8 cellular contexts compared by ENCODE assay signal in the genomic region with DNA sequence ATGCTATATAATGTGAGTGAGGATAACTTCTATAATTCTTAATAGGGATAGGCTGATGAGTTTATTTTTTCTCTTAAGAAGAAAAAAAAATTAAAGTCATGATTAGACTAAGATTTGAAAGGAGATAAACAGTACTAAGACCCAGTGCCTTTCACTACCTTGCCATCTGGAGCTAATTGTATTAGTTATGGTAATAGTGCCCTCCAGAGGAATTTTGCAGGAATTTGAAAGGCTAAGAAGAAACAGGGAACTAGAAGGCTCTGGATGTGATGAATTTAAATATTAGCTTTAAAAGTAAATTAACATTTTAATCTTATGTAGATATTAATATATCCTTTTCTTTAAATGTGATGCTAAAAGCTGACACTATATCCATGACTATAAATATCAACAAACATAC. TPM values are rescaled to one million over a fixed set of nuclear protein-coding genes. Genes with fewer than 3 reads are reported as not detected.
DNase-seq lines count a peak whose midpoint lies in the region; ATAC-seq, FAIRE-seq and TF ChIP-seq lines count a peak whose summit lies in the region.

No MANE protein-coding gene starts in this region.

- peaks cover 14% of the 10 kb centered on the region for H3K4me1 Mint-ChIP-seq in WTC11
- no peaks in the 10 kb centered on the region for H3K4me1 Mint-ChIP-seq in CD4-positive, alpha-beta T cell (ENCODE audit: low read depth)

- no peaks in the 10 kb centered on the region for H3K27me3 Mint-ChIP-seq in WTC11 (ENCODE audit: low read depth)
- no peaks in the 10 kb centered on the region for H3K27me3 Mint-ChIP-seq in CD4-positive, alpha-beta T cell

- TF ChIP-seq CTCF in WTC11 (IDR thresholded peaks at IDR 0.05): no peak; the same call in 1 of the 2 replicates
- no peak for TF ChIP-seq CTCF in CD4-positive, alpha-beta T cell (IDR thresholded peaks at IDR 0.05)

- POLR2A ChIA-PET in WTC11 (lab: Charles Lee): no interaction called here
- POLR2A ChIA-PET in CD4-positive, alpha-beta T cell (lab: Charles Lee): no interaction called here

- FAIRE-seq in GM12891 (lab: Jason Lieb, UNC): no peak

- intact Hi-C loops in CD4-positive, alpha-beta T cell (cut with DNase I, micrococcal nuclease): no loop called here

- H3K4me3 Mint-ChIP-seq in WTC11: no peak overlapping the region
- no peak overlapping the region for H3K4me3 Mint-ChIP-seq in CD4-positive, alpha-beta T cell

- no peaks in the 10 kb centered on the region for H3K9me3 ChIP-seq in CD4-positive, alpha-beta T cell (ENCODE audit: control insufficient read depth, low read length)

- H3K36me3 Mint-ChIP-seq in WTC11: no peaks in the 10 kb centered on the region
- no peaks in the 10 kb centered on the region for H3K36me3 Mint-ChIP-seq in CD4-positive, alpha-beta T cell (ENCODE audit: low read depth)

- CTCF ChIA-PET in WTC11 (lab: Charles Lee): interaction anchor here (0.5 to 1.4 kb wide), 6 partner anchors 22 to 789 kb away, joined by 3 to 16 read pairs (median 4); no protein-coding TSS in a partner anchor
- CTCF ChIA-PET in CD4-positive, alpha-beta T cell (lab: Charles Lee): no interaction called here

- ATAC-seq in WTC11 (peak; percentile 82), HG02884 (IDR thresholded peaks at IDR 0.05; ENCODE audit: unreplicated experiment) (no peak)
- ATAC-seq in CD4-positive, alpha-beta T cell (ENCODE audit: poor library complexity): no peak

- H3K27me3 ChIP-seq in CD4-positive, alpha-beta T cell (ENCODE audit: control insufficient read depth, insufficient read depth, low read length): no peaks in the 10 kb centered on the region

- no peak for TF ChIP-seq POLR2A in GM12891 (IDR thresholded peaks at IDR 0.05; ENCODE audit: low read depth, low read length)

- in situ Hi-C loops in G401 (cut with HindIII; ENCODE audit: low sequenced_read_pairs): no loop called here

- no peak overlapping the region for H3K27ac ChIP-seq in CD4-positive, alpha-beta T cell (ENCODE audit: low read depth, low read length)

- no peak overlapping the region for H3K27ac Mint-ChIP-seq in WTC11
- H3K27ac Mint-ChIP-seq in CD4-positive, alpha-beta T cell: no peak overlapping the region

- DNase-seq in G401 (ENCODE audit: low spot score) (peak; percentile 13), NCI-H1048 (lab: John Stamatoyannopoulos, UW) (peak; percentile 12), WTC11 (ENCODE audit: low spot score) (no peak), kidney glomerular epithelial cell (lab: John Stamatoyannopoulos, UW) (peak; percentile 69), HK-2 (ENCODE audit: unreplicated experiment) (no peak), GM12891 (ENCODE audit: insufficient read length, low spot score) (no peak)
- no peak for DNase-seq in CD4-positive, alpha-beta T cell

- no peaks in the 10 kb centered on the region for H3K9me3 Mint-ChIP-seq in WTC11
- H3K9me3 Mint-ChIP-seq in CD4-positive, alpha-beta T cell: no peaks in the 10 kb centered on the region

TF ChIP-seq in WTC11, 78 proteins besides CTCF, POLR2A, EP300 and RAD21 (continues in another document):
- TF ChIP-seq, protein P1, sequence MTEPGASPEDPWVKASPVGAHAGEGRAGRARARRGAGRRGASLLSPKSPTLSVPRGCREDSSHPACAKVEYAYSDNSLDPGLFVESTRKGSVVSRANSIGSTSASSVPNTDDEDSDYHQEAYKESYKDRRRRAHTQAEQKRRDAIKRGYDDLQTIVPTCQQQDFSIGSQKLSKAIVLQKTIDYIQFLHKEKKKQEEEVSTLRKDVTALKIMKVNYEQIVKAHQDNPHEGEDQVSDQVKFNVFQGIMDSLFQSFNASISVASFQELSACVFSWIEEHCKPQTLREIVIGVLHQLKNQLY (CRISPR knock-in tag; IDR thresholded peaks at IDR 0.05): no peak
- TF ChIP-seq SP1 (CRISPR knock-in tag; conservative IDR thresholded peaks at IDR 0.05) (no peak), FOXK1 (CRISPR knock-in tag; IDR thresholded peaks at IDR 0.05) (no peak), KAT7 (CRISPR knock-in tag; IDR thresholded peaks at IDR 0.05; ENCODE audit: borderline replicate concordance) (no peak), TEAD1 (CRISPR knock-in tag; IDR thresholded peaks at IDR 0.05) (no peak), ESRRA (CRISPR knock-in tag; IDR thresholded peaks at IDR 0.05; ENCODE audit: borderline replicate concordance) (no peak), NFE2L1 (CRISPR knock-in tag; IDR thresholded peaks at IDR 0.05) (no peak)
- TF ChIP-seq, protein P2, sequence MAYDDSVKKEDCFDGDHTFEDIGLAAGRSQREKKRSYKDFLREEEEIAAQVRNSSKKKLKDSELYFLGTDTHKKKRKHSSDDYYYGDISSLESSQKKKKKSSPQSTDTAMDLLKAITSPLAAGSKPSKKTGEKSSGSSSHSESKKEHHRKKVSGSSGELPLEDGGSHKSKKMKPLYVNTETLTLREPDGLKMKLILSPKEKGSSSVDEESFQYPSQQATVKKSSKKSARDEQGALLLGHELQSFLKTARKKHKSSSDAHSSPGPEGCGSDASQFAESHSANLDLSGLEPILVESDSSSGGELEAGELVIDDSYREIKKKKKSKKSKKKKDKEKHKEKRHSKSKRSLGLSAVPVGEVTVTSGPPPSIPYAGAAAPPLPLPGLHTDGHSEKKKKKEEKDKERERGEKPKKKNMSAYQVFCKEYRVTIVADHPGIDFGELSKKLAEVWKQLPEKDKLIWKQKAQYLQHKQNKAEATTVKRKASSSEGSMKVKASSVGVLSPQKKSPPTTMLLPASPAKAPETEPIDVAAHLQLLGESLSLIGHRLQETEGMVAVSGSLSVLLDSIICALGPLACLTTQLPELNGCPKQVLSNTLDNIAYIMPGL (CRISPR knock-in tag; IDR thresholded peaks at IDR 0.05): no peak
- TF ChIP-seq, protein P3, sequence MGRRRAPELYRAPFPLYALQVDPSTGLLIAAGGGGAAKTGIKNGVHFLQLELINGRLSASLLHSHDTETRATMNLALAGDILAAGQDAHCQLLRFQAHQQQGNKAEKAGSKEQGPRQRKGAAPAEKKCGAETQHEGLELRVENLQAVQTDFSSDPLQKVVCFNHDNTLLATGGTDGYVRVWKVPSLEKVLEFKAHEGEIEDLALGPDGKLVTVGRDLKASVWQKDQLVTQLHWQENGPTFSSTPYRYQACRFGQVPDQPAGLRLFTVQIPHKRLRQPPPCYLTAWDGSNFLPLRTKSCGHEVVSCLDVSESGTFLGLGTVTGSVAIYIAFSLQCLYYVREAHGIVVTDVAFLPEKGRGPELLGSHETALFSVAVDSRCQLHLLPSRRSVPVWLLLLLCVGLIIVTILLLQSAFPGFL (CRISPR knock-in tag; IDR thresholded peaks at IDR 0.05; ENCODE audit: borderline replicate concordance): no peak

TF ChIP-seq in GM12891, 5 proteins besides CTCF, POLR2A, EP300 and RAD21:
- TF ChIP-seq TAF1 (IDR thresholded peaks at IDR 0.05; ENCODE audit: low read depth, low read length) (no peak), SPI1 (IDR thresholded peaks at IDR 0.05; ENCODE audit: low read depth, low read length) (no peak), POLR2AphosphoS5 (IDR thresholded peaks at IDR 0.05; ENCODE audit: low read depth, low read length) (no peak), POU2F2 (IDR thresholded peaks at IDR 0.05; ENCODE audit: low read depth, low read length) (no peak), PAX5 (IDR thresholded peaks at IDR 0.05; ENCODE audit: insufficient read depth, low read length, severe bottlenecking) (no peak)

RNA-seq across cellular contexts. Expression of a gene that starts 36.6 kb away (rescaled TPM):
- total RNA-seq in G401 (2014; rRNA removed; shearing (Covaris generic)): not detected in 2 replicates
- not detected in 3 replicates for total RNA-seq in WTC11 (2021)
- not detected for total RNA-seq in CD4-positive, alpha-beta T cell
- not detected for polyA plus RNA-seq in GM12891 (2012; ENCODE audit: low read depth, missing spikeins)

Comparison
In these comparisons a context has a peak if more than half of its experiments do, and no peak if none do; other contexts are left out.
1. DNase-seq: peak in G401 (single experiment), NCI-H1048 (single experiment) and kidney glomerular epithelial cell (single experiment); none in WTC11 (single experiment), HK-2 (single experiment), CD4-positive, alpha-beta T cell (0 of 10) and GM12891 (single experiment).